8 cellular contexts compared by ENCODE assay signal in the genomic region with DNA sequence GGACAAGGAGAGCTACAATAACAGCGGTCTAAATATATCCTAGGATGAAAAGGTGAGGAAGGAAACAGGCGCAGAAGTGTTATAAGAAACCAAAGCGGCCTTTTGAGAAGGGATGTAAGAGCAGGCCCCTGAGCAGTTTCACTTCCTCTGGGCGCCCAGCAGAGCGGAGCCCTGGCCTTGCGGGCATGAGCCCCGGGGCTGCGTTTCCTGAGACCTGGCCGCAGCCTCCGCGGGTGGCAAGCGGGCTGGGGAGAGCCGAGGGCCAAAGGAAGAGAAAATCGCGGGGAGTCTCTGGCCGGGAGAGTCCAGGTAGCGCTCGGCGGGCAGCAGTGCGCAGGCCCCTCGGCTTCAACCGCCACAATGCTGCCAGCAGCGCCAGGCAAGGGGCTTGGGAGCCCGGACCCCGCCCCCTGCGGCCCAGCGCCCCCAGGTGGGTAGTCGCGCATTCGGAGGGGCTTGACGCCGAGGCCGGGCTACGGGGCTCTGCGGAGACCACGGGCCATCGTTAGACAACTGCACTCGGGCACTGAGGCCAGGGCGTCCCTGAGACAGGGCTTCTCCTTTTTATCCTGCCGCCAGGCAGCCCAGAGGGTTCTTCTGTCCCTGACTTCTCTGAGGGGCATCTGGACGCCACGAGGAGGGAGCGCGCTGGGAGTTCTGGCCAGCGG. TPM values are rescaled to one million over a fixed set of nuclear protein-coding genes. Genes with fewer than 3 reads are reported as not detected.
A peak's percentile ranks its signal among the peaks of the same experiment; 100 is the strongest.
DNase-seq lines count a peak whose midpoint lies in the region; ATAC-seq and TF ChIP-seq lines count a peak whose summit lies in the region.

A gene with protein sequence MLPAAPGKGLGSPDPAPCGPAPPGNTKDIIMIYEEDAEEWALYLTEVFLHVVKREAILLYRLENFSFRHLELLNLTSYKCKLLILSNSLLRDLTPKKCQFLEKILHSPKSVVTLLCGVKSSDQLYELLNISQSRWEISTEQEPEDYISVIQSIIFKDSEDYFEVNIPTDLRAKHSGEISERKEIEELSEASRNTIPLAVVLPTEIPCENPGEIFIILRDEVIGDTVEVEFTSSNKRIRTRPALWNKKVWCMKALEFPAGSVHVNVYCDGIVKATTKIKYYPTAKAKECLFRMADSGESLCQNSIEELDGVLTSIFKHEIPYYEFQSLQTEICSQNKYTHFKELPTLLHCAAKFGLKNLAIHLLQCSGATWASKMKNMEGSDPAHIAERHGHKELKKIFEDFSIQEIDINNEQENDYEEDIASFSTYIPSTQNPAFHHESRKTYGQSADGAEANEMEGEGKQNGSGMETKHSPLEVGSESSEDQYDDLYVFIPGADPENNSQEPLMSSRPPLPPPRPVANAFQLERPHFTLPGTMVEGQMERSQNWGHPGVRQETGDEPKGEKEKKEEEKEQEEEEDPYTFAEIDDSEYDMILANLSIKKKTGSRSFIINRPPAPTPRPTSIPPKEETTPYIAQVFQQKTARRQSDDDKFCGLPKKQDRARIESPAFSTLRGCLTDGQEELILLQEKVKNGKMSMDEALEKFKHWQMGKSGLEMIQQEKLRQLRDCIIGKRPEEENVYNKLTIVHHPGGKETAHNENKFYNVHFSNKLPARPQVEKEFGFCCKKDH (plus strand): TSS at position 210 of the 668 bp plus-strand sequence. CDS start 151 bp downstream, at position 361.

- 0 out of 2 replicates have a peak, but pooled peaks cover 4% of the 10 kb centered on the region for H3K9me3 ChIP-seq in HUES64 (ENCODE audit: insufficient read depth, low read depth, low read length)

- no peaks in the 10 kb centered on the region for H3K27me3 ChIP-seq in HUES64 (ENCODE audit: insufficient read depth, low read length)
- no peaks in the 10 kb centered on the region for H3K27me3 ChIP-seq in kidney epithelial cell (ENCODE audit: control insufficient read depth, insufficient read depth, low read length)

- H3K27me3 Mint-ChIP-seq in T-helper 2 cell treated with Interferon-gamma antibody and Interleukin-4, amounts not matched to agents 5 μg/mL and 100 μg/mL, for 36 hours (ENCODE audit: low read depth), result peaks cover 56% of the 10 kb centered on the region

- H3K4me3 ChIP-seq in HUES64 (ENCODE audit: low read length) (peak within 1 kb of the TSS; percentile 56), choroid plexus epithelial cell (ENCODE audit: low read depth, low read length) (peak within 1 kb of the TSS; percentile 67), kidney epithelial cell (ENCODE audit: low read depth, low read length) (peak within 1 kb of the TSS; percentile 57)

- H3K27ac Mint-ChIP-seq in T-helper 2 cell treated with Interferon-gamma antibody and Interleukin-4, amounts not matched to agents 5 μg/mL and 100 μg/mL, for 36 hours, result no peak within 1 kb of the TSS

- H3K27ac ChIP-seq in HUES64 (ENCODE audit: low read depth, low read length), result no peak within 1 kb of the TSS

- H3K36me3 ChIP-seq in HUES64 (ENCODE audit: insufficient read depth, low read length) (no peaks in the 10 kb centered on the region), kidney epithelial cell (ENCODE audit: control insufficient read depth, insufficient read depth, low read length) (no peaks in the 10 kb centered on the region)

- ATAC-seq in GM21515 (IDR thresholded peaks at IDR 0.05; ENCODE audit: unreplicated experiment), result peak; percentile 100

- peaks cover 14% of the 10 kb centered on the region for H3K4me1 Mint-ChIP-seq in T-helper 2 cell treated with Interferon-gamma antibody and Interleukin-4, amounts not matched to agents 5 μg/mL and 100 μg/mL, for 36 hours (ENCODE audit: low read depth)

- H3K36me3 Mint-ChIP-seq in T-helper 2 cell treated with Interferon-gamma antibody and Interleukin-4, amounts not matched to agents 5 μg/mL and 100 μg/mL, for 36 hours (ENCODE audit: low read depth), result no peaks in the 10 kb centered on the region

- H3K9ac ChIP-seq in HUES64 (ENCODE audit: low read depth, low read length), result peak within 1 kb of the TSS; percentile 57

- H3K9me3 Mint-ChIP-seq in T-helper 2 cell treated with Interferon-gamma antibody and Interleukin-4, amounts not matched to agents 5 μg/mL and 100 μg/mL, for 36 hours, result no peaks in the 10 kb centered on the region

- peak within 1 kb of the TSS; percentile 66 for H3K4me3 Mint-ChIP-seq in T-helper 2 cell treated with Interferon-gamma antibody and Interleukin-4, amounts not matched to agents 5 μg/mL and 100 μg/mL, for 36 hours

- peaks cover 17% of the 10 kb centered on the region for H3K4me1 ChIP-seq in HUES64 (ENCODE audit: insufficient read depth, low read length)

- peak; percentile 13 for DNase-seq in EH (ENCODE audit: low read depth)
- peak; percentile 25 for DNase-seq in T-helper 2 cell treated with Interferon-gamma antibody and Interleukin-4, amounts not matched to agents 5 μg/mL and 100 μg/mL, for 36 hours (ENCODE audit: low spot score)
- peak; percentile 49 for DNase-seq in choroid plexus epithelial cell (ENCODE audit: low read depth)
- DNase-seq in kidney epithelial cell (ENCODE audit: low read depth), result peak; percentile 19
- peak; percentile 17 to 20 for DNase-seq in stimulated activated CD4-positive, alpha-beta T cell treated with anti-CD3 and anti-CD28 coated beads, Interleukin-2, amount 100 ng/mL, for 24 hours
- DNase-seq in occipital lobe (lab: John Stamatoyannopoulos, UW), result no peak

- TF ChIP-seq CTCF in choroid plexus epithelial cell (conservative IDR thresholded peaks at IDR 0.05; ENCODE audit: low read depth, low read length), result peak; percentile 29
- TF ChIP-seq CTCF in kidney epithelial cell (IDR thresholded peaks at IDR 0.05; ENCODE audit: insufficient read depth, low read length, poor library complexity, severe bottlenecking), result peak; percentile 41

- WGBS in HUES64, result 35% methylated on average over 45 of the region's 45 CpGs

RNA-seq across cellular contexts. Expression of the gene that starts here (rescaled TPM):
- 0.30 TPM for polyA plus RNA-seq in HUES64 (2013, experiment 1 of 2)
- polyA plus RNA-seq in HUES64 (2013, experiment 2 of 2), result 0.38 TPM
- 0.96 and 1.8 TPM in 2 replicates for total RNA-seq in kidney epithelial cell
- 0.16 TPM for total RNA-seq in occipital lobe
